In genomic region chr3:172054115-172054764, GRCh38 we compare ENCODE assay signal across 16 cellular contexts. TPM values are rescaled to one million over a fixed set of nuclear protein-coding genes. Genes with fewer than 3 reads are reported as not detected.
A peak's percentile ranks its signal among the peaks of the same experiment; 100 is the strongest.
DNase-seq lines count a peak whose midpoint lies in the region; ATAC-seq and TF ChIP-seq lines count a peak whose summit lies in the region.
"Had no signal": no experiment of that assay in that cellular context is flagged by ENCODE, and none has a peak within 500 bp of the region (broad histone marks: within the 10 kb centered on the region; RNA-seq: fewer than 3 reads in every experiment).

No MANE protein-coding gene starts in this region.

- H3K27ac ChIP-seq in right atrium auricular region: peak overlapping the region in 1 of 2 donors; percentile 23
- peak overlapping the region in 3 of 4 donors; percentile 21 to 37 (median 32) for H3K27ac ChIP-seq in upper lobe of left lung

- H3K9me3 ChIP-seq in right atrium auricular region (no peaks in the 10 kb centered on the region), mucosa of descending colon (no peaks in the 10 kb centered on the region), upper lobe of left lung (no peaks in the 10 kb centered on the region)
- H3K9me3 ChIP-seq: transverse colon had no signal

- DNase-seq in Right ventricle myocardium superior (no peak), right atrium auricular region (ENCODE audit: low spot score) (no peak), WTC11 (ENCODE audit: low spot score) (no peak), mucosa of descending colon (no peak), upper lobe of left lung (no peak), NCI-H2029 treated with DMSO at 0.1 percent for 48 hours (lab: John Stamatoyannopoulos, UW) (no peak)
- no peak for DNase-seq in stimulated activated CD4-positive, alpha-beta T cell treated with anti-CD3 and anti-CD28 coated beads, Interleukin-4, amount 100 ng/mL, for 24 hours
- DNase-seq: activated CD4-positive, alpha-beta T cell treated with anti-CD3 and anti-CD28 coated beads for 36 hours; activated naive CD8-positive, alpha-beta T cell treated with anti-CD3 and anti-CD28 coated beads, Interleukin-2, amount 10 ng/mL, durations not matched to agents 7 days and 5 days; Calu3; central memory CD4-positive, alpha-beta T cell; GF-D8; HCEC 1CT; NK-92 treated with Interleukin-12 subunit alpha and Interleukin-12 subunit beta, amount 100 ng/mL, for 24 hours; transverse colon had no signal

- peaks cover 11% of the 10 kb centered on the region for H3K36me3 ChIP-seq in right atrium auricular region
- no peaks in the 10 kb centered on the region for H3K36me3 ChIP-seq in mucosa of descending colon (ENCODE audit: low read depth)
- H3K36me3 ChIP-seq in upper lobe of left lung: peaks cover 0 to 34% (median 5%) of the 10 kb centered on the region in 4 donors

- TF ChIP-seq CTCF in right atrium auricular region (IDR thresholded peaks at IDR 0.05) (no peak), WTC11 (IDR thresholded peaks at IDR 0.05) (no peak), mucosa of descending colon (IDR thresholded peaks at IDR 0.05) (no peak), upper lobe of left lung (IDR thresholded peaks at IDR 0.05) (no peak)

- WGBS in upper lobe of left lung, 2 donors: 73 to 74% methylated on average over 6 of the region's 6 CpGs

- POLR2A ChIA-PET in WTC11 (lab: Charles Lee): interaction anchor here (0.6 kb wide), 1 partner anchor 402 kb away, joined by 4 read pairs; no protein-coding TSS in a partner anchor

- intact Hi-C loops in Right ventricle myocardium superior (cut with DNase I): no loop called here
- intact Hi-C loops in mucosa of descending colon (cut with DNase I, micrococcal nuclease): no loop called here

- H3K4me3 ChIP-seq in right atrium auricular region (no peak overlapping the region), mucosa of descending colon (no peak overlapping the region), upper lobe of left lung (no peak overlapping the region)
- H3K4me3 ChIP-seq: transverse colon had no signal

- H3K27ac Mint-ChIP-seq in WTC11: peak overlapping the region; percentile 13; the same call in 1 of the 2 replicates
- H3K27ac Mint-ChIP-seq: activated CD4-positive, alpha-beta T cell treated with anti-CD3 and anti-CD28 coated beads for 36 hours; activated naive CD8-positive, alpha-beta T cell treated with anti-CD3 and anti-CD28 coated beads, Interleukin-2, amount 10 ng/mL, durations not matched to agents 7 days and 5 days had no signal

- peaks cover 22% of the 10 kb centered on the region for H3K36me3 Mint-ChIP-seq in WTC11

- H3K27me3 Mint-ChIP-seq in WTC11 (ENCODE audit: low read depth): no peaks in the 10 kb centered on the region
- H3K27me3 Mint-ChIP-seq: activated CD4-positive, alpha-beta T cell treated with anti-CD3 and anti-CD28 coated beads for 36 hours; activated naive CD8-positive, alpha-beta T cell treated with anti-CD3 and anti-CD28 coated beads, Interleukin-2, amount 10 ng/mL, durations not matched to agents 7 days and 5 days had no signal

- H3K9me3 Mint-ChIP-seq in WTC11: no peaks in the 10 kb centered on the region
- H3K9me3 Mint-ChIP-seq: activated naive CD8-positive, alpha-beta T cell treated with anti-CD3 and anti-CD28 coated beads, Interleukin-2, amount 10 ng/mL, durations not matched to agents 7 days and 5 days had no signal

- peak; percentile 26 for ATAC-seq in Right ventricle myocardium superior (ENCODE audit: poor library complexity)
- peak; percentile 49; the same call in 1 of the 2 replicates for ATAC-seq in WTC11
- peak; percentile 11 for ATAC-seq in mucosa of descending colon
- no peak for ATAC-seq in upper lobe of left lung (ENCODE audit: low FRiP score in 2 of 2)
- no peak for ATAC-seq in GM21367 (IDR thresholded peaks at IDR 0.05; ENCODE audit: unreplicated experiment)
- ATAC-seq: activated CD4-positive, alpha-beta T cell treated with anti-CD3 and anti-CD28 coated beads for 36 hours had no signal

- no peak for TF ChIP-seq EP300 in upper lobe of left lung (IDR thresholded peaks at IDR 0.05)

- no peaks in the 10 kb centered on the region for H3K27me3 ChIP-seq in right atrium auricular region
- H3K27me3 ChIP-seq in upper lobe of left lung: no peaks in the 10 kb centered on the region
- H3K27me3 ChIP-seq: transverse colon had no signal

- peaks cover 59% of the 10 kb centered on the region for H3K4me1 Mint-ChIP-seq in WTC11

- CTCF ChIA-PET in WTC11 (lab: Charles Lee): interaction anchor here (1.0 kb wide), 2 partner anchors 9 to 11 kb away, joined by 3 to 4 read pairs; no protein-coding TSS in a partner anchor

- no peak overlapping the region for H3K4me3 Mint-ChIP-seq in WTC11
- H3K4me3 Mint-ChIP-seq: activated CD4-positive, alpha-beta T cell treated with anti-CD3 and anti-CD28 coated beads for 36 hours; activated naive CD8-positive, alpha-beta T cell treated with anti-CD3 and anti-CD28 coated beads, Interleukin-2, amount 10 ng/mL, durations not matched to agents 7 days and 5 days had no signal

- no peak for TF ChIP-seq POLR2A in upper lobe of left lung (IDR thresholded peaks at IDR 0.05)

- H3K4me1 ChIP-seq in right atrium auricular region (peaks cover 0 to 50% of the 10 kb centered on the region in 2 donors), mucosa of descending colon (ENCODE audit: low read depth) (peaks cover 16% of the 10 kb centered on the region), upper lobe of left lung (peaks cover 41 to 48% (median 42%) of the 10 kb centered on the region in 4 donors)

TF ChIP-seq in WTC11, 78 proteins besides CTCF, POLR2A, EP300 and RAD21 (continues in another document):
- TF ChIP-seq ZBTB43 (CRISPR knock-in tag; IDR thresholded peaks at IDR 0.05) (no peak), GTF2I (CRISPR knock-in tag; conservative IDR thresholded peaks at IDR 0.05) (no peak), ELF4 (CRISPR knock-in tag; IDR thresholded peaks at IDR 0.05; ENCODE audit: low read depth) (no peak), ZNF671 (CRISPR knock-in tag; IDR thresholded peaks at IDR 0.05) (no peak), ESRRA (CRISPR knock-in tag; IDR thresholded peaks at IDR 0.05; ENCODE audit: borderline replicate concordance) (no peak), CDX4 (CRISPR knock-in tag; IDR thresholded peaks at IDR 0.05; ENCODE audit: borderline replicate concordance) (no peak), E2F4 (CRISPR knock-in tag; IDR thresholded peaks at IDR 0.05; ENCODE audit: borderline replicate concordance, low read depth) (no peak), FOXK1 (CRISPR knock-in tag; IDR thresholded peaks at IDR 0.05) (no peak), ZNF138 (CRISPR knock-in tag; conservative IDR thresholded peaks at IDR 0.05) (no peak), PRDM15 (CRISPR knock-in tag; IDR thresholded peaks at IDR 0.05) (no peak), SMAD4 (CRISPR knock-in tag; IDR thresholded peaks at IDR 0.05) (no peak)

RNA-seq across cellular contexts. Expression of gene FNDC3B, which starts 14.9 kb away (rescaled TPM):
- total RNA-seq in Right ventricle myocardium superior (56.1 TPM), right atrium auricular region (10 to 100 TPM; 57.6 to 69.3 TPM), WTC11 (2021) (40.7 to 44.5 TPM (median 42.8 TPM) in 3 replicates), mucosa of descending colon (100 to 1,000 TPM; 107 to 132 (median 126) TPM), upper lobe of left lung (100 to 1,000 TPM in 5 of 6 donors, 10 to 100 TPM in 1; 73.3 to 167 (median 119) TPM)

Comparison
In these comparisons a context has a peak if more than half of its experiments do, and no peak if none do; other contexts are left out.
1. ATAC-seq: peak in Right ventricle myocardium superior (single experiment), WTC11 (single experiment) and mucosa of descending colon (single experiment); none in upper lobe of left lung (0 of 2) and GM21367 (single experiment).